In genomic region chr2:44152865-44153264, GRCh38 we compare ENCODE assay signal across 35 cellular contexts. TPM values are rescaled to one million over a fixed set of nuclear protein-coding genes. Genes with fewer than 3 reads are reported as not detected.
DNase-seq lines count a peak whose midpoint lies in the region; ATAC-seq, FAIRE-seq and TF ChIP-seq lines count a peak whose summit lies in the region.
"Had no signal": no experiment of that assay in that cellular context is flagged by ENCODE, and none has a peak within 500 bp of the region (broad histone marks: within the 10 kb centered on the region; RNA-seq: fewer than 3 reads in every experiment).

No MANE protein-coding gene starts in this region.

- WGBS in H1 (ENCODE audit: extremely low coverage in 1 of 2, insufficient coverage in 1 of 2, insufficient read length in 1 of 2, insufficient replicate concordance in 2 of 2, low coverage in 1 of 2, low lambda C conversion rate in 2 of 2, missing lambda C conversion rate in 1 of 2), 2 experiments = 91% methylated on average over 4 of the region's 4 CpGs; no CpG with 5 or more reads in 1 of the 2 experiments

- H3K9ac ChIP-seq in H1 (replicated peaks in 1 of 4; ENCODE audit: extremely low read depth in 1 of 4, low read depth in 3 of 4, low read length in 3 of 4) = no peak overlapping the region; a peak in 1 of 7 replicates
- H3K9ac ChIP-seq: BLaER1; BLaER1 treated with 17β-estradiol and CSF1 and Interleukin-3, amounts not matched to agents 10 nM and 100 nM had no signal

- POLR2A ChIA-PET in HEK293 (lab: Yijun Ruan, JAX) (interaction anchor here (1.2 kb wide), 1 partner anchor 16 kb away, joined by 3 read pairs; the partner anchor contains the start of gene PPM1B), H1 (lab: Charles Lee; ENCODE audit: partially characterized antibody) (interaction anchor here (0.9 kb wide), 1 partner anchor 24 kb away, joined by 3 read pairs; no protein-coding TSS in a partner anchor)

- no peak for TF ChIP-seq POLR2A in H1 (IDR thresholded peaks at IDR 0.05; ENCODE audit: control extremely low read depth in 1 of 2, low read depth in 2 of 2, low read length in 2 of 2)

- H3K4me1 Mint-ChIP-seq in GM23338 = no peaks in the 10 kb centered on the region; the same call in 2 of the 3 replicates
- no peaks in the 10 kb centered on the region for H3K4me1 Mint-ChIP-seq in activated naive CD8-positive, alpha-beta T cell treated with anti-CD3 and anti-CD28 coated beads, Interleukin-2, amount 50 U/mL, for 24 hours
- H3K4me1 Mint-ChIP-seq: B cell; CD4-positive, alpha-beta memory T cell; CD4-positive, CD25-positive, alpha-beta regulatory T cell; CD8-positive, alpha-beta memory T cell had no signal

- no peak overlapping the region for H3K14ac ChIP-seq in H1 (ENCODE audit: insufficient read length)

- no peak overlapping the region for H3K27ac ChIP-seq in GM23338 (ENCODE audit: low read depth)
- H3K27ac ChIP-seq in HEK293 (ENCODE audit: extremely low read depth, low read depth, low read length) = no peak overlapping the region
- H3K27ac ChIP-seq in H1 (ENCODE audit: low read depth, low read length) = no peak overlapping the region
- H3K27ac ChIP-seq: 22Rv1; A549; BLaER1; BLaER1 treated with 17β-estradiol and CSF1 and Interleukin-3, amounts not matched to agents 10 nM and 100 nM; C4-2B had no signal

- H3F3A ChIP-seq in GM23338 (replicated peaks; ENCODE audit: low read depth) = 0 out of 2 replicates have a peak, but pooled peaks cover 4% of the 10 kb centered on the region

- TF ChIP-seq CTCF in GM23338 (conservative IDR thresholded peaks at IDR 0.05; ENCODE audit: low read depth in 2 of 2) (no peak), HEK293 (tag by site-specific recombination; IDR thresholded peaks at IDR 0.05) (no peak), H1 (IDR thresholded peaks at IDR 0.05; ENCODE audit: control extremely low read depth in 1 of 3, insufficient read depth in 1 of 3, low read depth in 1 of 3, low read length in 3 of 3) (no peak)

- CTCF ChIA-PET in HEK293 (lab: Yijun Ruan, JAX) (no interaction called here), H1 (lab: Charles Lee; ENCODE audit: partially characterized antibody) (no interaction called here)

- no peak for FAIRE-seq in H1 (lab: Jason Lieb, UNC)
- FAIRE-seq: A204.1, A549, D721Med had no signal

- no peak overlapping the region for H4K8ac ChIP-seq in H1 (ENCODE audit: extremely low read depth, insufficient read depth, low read length)

- H3K27me3 Mint-ChIP-seq in GM23338 (ENCODE audit: insufficient read depth, low read depth, poor library complexity) = no peaks in the 10 kb centered on the region
- H3K27me3 Mint-ChIP-seq in activated naive CD8-positive, alpha-beta T cell treated with anti-CD3 and anti-CD28 coated beads, Interleukin-2, amount 50 U/mL, for 24 hours = peaks cover 3% of the 10 kb centered on the region

- ATAC-seq in GM23338 = no peak
- ATAC-seq in activated naive CD8-positive, alpha-beta T cell treated with anti-CD3 and anti-CD28 coated beads, Interleukin-2, amount 50 U/mL, for 24 hours = no peak
- ATAC-seq: A549; CD8-positive, alpha-beta T cell had no signal

- H3K9me3 ChIP-seq in HEK293 (ENCODE audit: control insufficient read depth, insufficient read depth, low read depth, low read length) = no peaks in the 10 kb centered on the region
- H3K9me3 ChIP-seq in H1 (ENCODE audit: insufficient read depth in 2 of 2, low read depth in 1 of 2, low read length in 1 of 2) = peaks cover 0 to 2% of the 10 kb centered on the region in 2 experiments; a peak in 1 of 4 replicates
- H3K9me3 ChIP-seq: A549; BE2C; BLaER1; BLaER1 treated with 17β-estradiol and CSF1 and Interleukin-3, amounts not matched to agents 10 nM and 100 nM; Caco-2 had no signal

- H3K79me1 ChIP-seq in H1 (ENCODE audit: low read depth, low read length) = no peaks in the 10 kb centered on the region

- no peak overlapping the region for H3K4me3 Mint-ChIP-seq in GM23338
- no peak overlapping the region for H3K4me3 Mint-ChIP-seq in activated naive CD8-positive, alpha-beta T cell treated with anti-CD3 and anti-CD28 coated beads, Interleukin-2, amount 50 U/mL, for 24 hours
- H3K4me3 Mint-ChIP-seq: B cell; CD14-positive monocyte; CD4-positive, alpha-beta memory T cell; CD4-positive, alpha-beta T cell; CD4-positive, CD25-positive, alpha-beta regulatory T cell; CD8-positive, alpha-beta memory T cell; CD8-positive, alpha-beta T cell had no signal

- no peaks in the 10 kb centered on the region for H3K36me3 ChIP-seq in GM23338 (ENCODE audit: insufficient read depth)
- no peaks in the 10 kb centered on the region for H3K36me3 ChIP-seq in HEK293 (ENCODE audit: control insufficient read depth in 2 of 2, insufficient read depth in 1 of 2, low read length in 2 of 2)
- H3K36me3 ChIP-seq in H1 (ENCODE audit: control insufficient read depth in 2 of 4, insufficient read depth in 4 of 4, low read length in 3 of 4) = no peaks in the 10 kb centered on the region
- H3K36me3 ChIP-seq: BE2C; BLaER1; BLaER1 treated with 17β-estradiol and CSF1 and Interleukin-3, amounts not matched to agents 10 nM and 100 nM had no signal

- no peaks in the 10 kb centered on the region for H3K23me2 ChIP-seq in H1 (ENCODE audit: low read depth, low read length)

- H3K79me2 ChIP-seq in GM23338 (replicated peaks; ENCODE audit: insufficient read depth) (no peaks in the 10 kb centered on the region), H1 (ENCODE audit: control insufficient read depth in 1 of 2, insufficient read depth in 2 of 2, low read length in 2 of 2) (no peaks in the 10 kb centered on the region)

- H3K4me3 ChIP-seq in GM23338 (no peak overlapping the region), HEK293 (ENCODE audit: low read depth, low read length) (no peak overlapping the region), H1 (ENCODE audit: extremely low read depth in 1 of 4, insufficient read depth in 2 of 4, low read depth in 3 of 4, low read length in 4 of 4) (no peak overlapping the region)
- H3K4me3 ChIP-seq: A549; BLaER1; BLaER1 treated with 17β-estradiol and CSF1 and Interleukin-3, amounts not matched to agents 10 nM and 100 nM had no signal

- H2BK20ac ChIP-seq in H1 (ENCODE audit: low read length) = 0 out of 2 replicates have a peak overlapping the region, but pooled peaks have one; percentile 43

- no peak overlapping the region for H3K4ac ChIP-seq in H1 (replicated peaks; ENCODE audit: insufficient read length, low read depth, low read length)

- H2BK5ac ChIP-seq in H1 (ENCODE audit: low read depth, low read length) = no peak overlapping the region

- no peak overlapping the region for H3K23ac ChIP-seq in H1 (ENCODE audit: insufficient read length)

- H3K27ac Mint-ChIP-seq in GM23338 = no peak overlapping the region
- no peak overlapping the region for H3K27ac Mint-ChIP-seq in activated naive CD8-positive, alpha-beta T cell treated with anti-CD3 and anti-CD28 coated beads, Interleukin-2, amount 50 U/mL, for 24 hours
- H3K27ac Mint-ChIP-seq: B cell; CD14-positive monocyte; CD4-positive, alpha-beta memory T cell; CD4-positive, alpha-beta T cell; CD4-positive, CD25-positive, alpha-beta regulatory T cell; CD8-positive, alpha-beta memory T cell; CD8-positive, alpha-beta T cell had no signal

- no peaks in the 10 kb centered on the region for H3K36me3 Mint-ChIP-seq in GM23338 (ENCODE audit: low read depth)
- H3K36me3 Mint-ChIP-seq in activated naive CD8-positive, alpha-beta T cell treated with anti-CD3 and anti-CD28 coated beads, Interleukin-2, amount 50 U/mL, for 24 hours (ENCODE audit: low read depth) = no peaks in the 10 kb centered on the region
- H3K36me3 Mint-ChIP-seq: CD14-positive monocyte; CD4-positive, alpha-beta memory T cell; CD4-positive, CD25-positive, alpha-beta regulatory T cell; CD8-positive, alpha-beta memory T cell; CD8-positive, alpha-beta T cell had no signal

- H3K27me3 ChIP-seq in GM23338 (ENCODE audit: insufficient read depth) = no peaks in the 10 kb centered on the region
- H3K27me3 ChIP-seq in H1 (replicated peaks in 1 of 4; ENCODE audit: control insufficient read depth in 3 of 4, extremely low read depth in 1 of 4, insufficient read depth in 3 of 4, low read length in 3 of 4) = no peaks in the 10 kb centered on the region
- H3K27me3 ChIP-seq: BE2C; BLaER1; BLaER1 treated with 17β-estradiol and CSF1 and Interleukin-3, amounts not matched to agents 10 nM and 100 nM had no signal

- TF ChIP-seq EP300 in H1 (IDR thresholded peaks at IDR 0.05; ENCODE audit: borderline replicate concordance in 1 of 2, low read depth in 2 of 2, low read length in 2 of 2) = no peak

- H3K18ac ChIP-seq in H1 (ENCODE audit: extremely low read depth, low read length) = no peak overlapping the region

- no peak overlapping the region for H2BK15ac ChIP-seq in H1 (ENCODE audit: low read length)

- H2BK120ac ChIP-seq in H1 (replicated peaks; ENCODE audit: low read depth, low read length) = no peak overlapping the region

- H3K4me1 ChIP-seq in GM23338 (ENCODE audit: insufficient read depth) = no peaks in the 10 kb centered on the region
- H3K4me1 ChIP-seq in HEK293 (ENCODE audit: control insufficient read depth, insufficient read depth, low read length) = no peaks in the 10 kb centered on the region
- H3K4me1 ChIP-seq in H1 (replicated peaks in 1 of 4; ENCODE audit: control insufficient read depth in 3 of 4, insufficient read depth in 4 of 4, low read length in 3 of 4) = no peaks in the 10 kb centered on the region
- H3K4me1 ChIP-seq: A549; BE2C; BLaER1; BLaER1 treated with 17β-estradiol and CSF1 and Interleukin-3, amounts not matched to agents 10 nM and 100 nM; Caco-2 had no signal

- no peak overlapping the region for H2AK5ac ChIP-seq in H1 (ENCODE audit: low read depth, low read length)

- TF ChIP-seq RAD21 in H1 (IDR thresholded peaks at IDR 0.05 in 1 of 2, conservative IDR thresholded peaks at IDR 0.05 in 1 of 2; ENCODE audit: low read depth in 2 of 2, low read length in 2 of 2) = no peak

- H3K9me2 ChIP-seq in GM23338 (ENCODE audit: insufficient read depth) = peaks cover 14% of the 10 kb centered on the region; the same call in 1 of the 2 replicates

- no peak overlapping the region for H4K91ac ChIP-seq in H1 (replicated peaks; ENCODE audit: insufficient read length, low read length)

- H4K20me1 ChIP-seq in GM23338 (replicated peaks; ENCODE audit: insufficient read depth) (no peaks in the 10 kb centered on the region), H1 (replicated peaks in 1 of 2; ENCODE audit: control insufficient read depth in 1 of 2, insufficient read depth in 2 of 2, low read length in 2 of 2) (no peaks in the 10 kb centered on the region)
- H4K20me1 ChIP-seq: BLaER1; BLaER1 treated with 17β-estradiol and CSF1 and Interleukin-3, amounts not matched to agents 10 nM and 100 nM had no signal

- H2BK12ac ChIP-seq in H1 (ENCODE audit: low read depth, low read length) = peak overlapping the region; percentile 1; the same call in 1 of the 2 replicates

- DNase-seq in GM23338 (ENCODE audit: low spot score) = no peak
- DNase-seq in H1 (ENCODE audit: low read depth in 1 of 2, low spot score in 2 of 2) = no peak
- no peak for DNase-seq in activated naive CD8-positive, alpha-beta T cell treated with anti-CD3 and anti-CD28 coated beads, Interleukin-2, amount 50 U/mL, for 24 hours
- DNase-seq in stimulated activated CD4-positive, alpha-beta T cell treated with anti-CD3 and anti-CD28 coated beads, Interleukin-15, amount 100 ng/mL, for 24 hours = no peak
- DNase-seq in activated CD8-positive, alpha-beta memory T cell treated with anti-CD3 and anti-CD28 coated beads for 24 hours = no peak
- DNase-seq: 8988T; ACHN; AML-193; BE2C; C1 segment of cervical spinal cord; Caco-2; Calu3; CD4-positive, alpha-beta memory T cell; CD4-positive, alpha-beta T cell; CD4-positive, CD25-positive, alpha-beta regulatory T cell; CD8-positive, alpha-beta memory T cell; CD8-positive, alpha-beta T cell; COR-L47; DMS 273 treated with DMSO at 0.1 percent for 48 hours; DMS153; DMS53; DMS79; DMS79 treated with DMSO at 0.1 percent for 48 hours; DND-41; EL had no signal

- H4K5ac ChIP-seq in H1 (ENCODE audit: insufficient read length, low read depth, low read length) = no peak overlapping the region

- no peak overlapping the region for H3K4me2 ChIP-seq in GM23338
- H3K4me2 ChIP-seq in H1 (ENCODE audit: insufficient read depth in 1 of 2, low read depth in 2 of 2, low read length in 2 of 2) = no peak overlapping the region
- H3K4me2 ChIP-seq: A549; BLaER1; BLaER1 treated with 17β-estradiol and CSF1 and Interleukin-3, amounts not matched to agents 10 nM and 100 nM had no signal

- H3K56ac ChIP-seq in H1 (replicated peaks; ENCODE audit: insufficient read length, low read depth, low read length) = no peak overlapping the region

- no peaks in the 10 kb centered on the region for H3K9me3 Mint-ChIP-seq in GM23338
- H3K9me3 Mint-ChIP-seq in activated naive CD8-positive, alpha-beta T cell treated with anti-CD3 and anti-CD28 coated beads, Interleukin-2, amount 50 U/mL, for 24 hours = no peaks in the 10 kb centered on the region
- H3K9me3 Mint-ChIP-seq: CD4-positive, alpha-beta memory T cell; CD4-positive, alpha-beta T cell; CD4-positive, CD25-positive, alpha-beta regulatory T cell; CD8-positive, alpha-beta memory T cell; CD8-positive, alpha-beta T cell had no signal

- peak overlapping the region; percentile 67; the same call in 1 of the 2 replicates for H2AFZ ChIP-seq in GM23338
- H2AFZ ChIP-seq in H1 (ENCODE audit: low read length) = peak overlapping the region; percentile 69; the same call in 1 of the 2 replicates

RNA-seq across cellular contexts. Expression of gene PPM1B, which starts 15.8 kb away (rescaled TPM):
- 134 and 137 TPM in 2 replicates for total RNA-seq in GM23338 (2014; rRNA removed; shearing (Covaris generic))
- 93.1 and 112 TPM in 2 replicates for polyA plus RNA-seq in GM23338 (2016; fragmentation: Nextera tagmentation; extraction: Ambion mirVana)
- 126 TPM in 2 replicates for total RNA-seq in H1 (2021; fragmentation: NEBNext Ultra II Directional; extraction: Animal tissue kit (Norgen Biotek cat#: 25700))
- 33.3 and 43.6 TPM in 2 replicates for polyA plus RNA-seq in H1 (2011; rRNA removed)
- 73.1 TPM for polyA plus RNA-seq in H1 (2011; cell fraction: cytosol; rRNA removed)
- polyA plus RNA-seq in H1 (2011; cell fraction: nucleus; rRNA removed) = 18.1 TPM
- polyA plus RNA-seq in H1 (2012, experiment 1 of 2) = 111 to 178 TPM (median 130 TPM) in 4 replicates
- 10.8 TPM for polyA plus RNA-seq in H1 (2012, experiment 2 of 2)
- 81.3 TPM for polyA plus RNA-seq in H1 (2013, experiment 1 of 2)
- polyA plus RNA-seq in H1 (2013, experiment 2 of 2) = 79.6 TPM
- polyA minus RNA-seq in H1 (2011; rRNA and poly(A)+ RNA removed) = 134 and 140 TPM in 2 replicates
- polyA minus RNA-seq in H1 (2011; cell fraction: cytosol; rRNA and poly(A)+ RNA removed) = 99.5 TPM
- polyA minus RNA-seq in H1 (2011; cell fraction: nucleus; rRNA and poly(A)+ RNA removed) = 116 TPM
